Comparison of ENCODE assay signal across 19 cellular contexts in the genomic region with DNA sequence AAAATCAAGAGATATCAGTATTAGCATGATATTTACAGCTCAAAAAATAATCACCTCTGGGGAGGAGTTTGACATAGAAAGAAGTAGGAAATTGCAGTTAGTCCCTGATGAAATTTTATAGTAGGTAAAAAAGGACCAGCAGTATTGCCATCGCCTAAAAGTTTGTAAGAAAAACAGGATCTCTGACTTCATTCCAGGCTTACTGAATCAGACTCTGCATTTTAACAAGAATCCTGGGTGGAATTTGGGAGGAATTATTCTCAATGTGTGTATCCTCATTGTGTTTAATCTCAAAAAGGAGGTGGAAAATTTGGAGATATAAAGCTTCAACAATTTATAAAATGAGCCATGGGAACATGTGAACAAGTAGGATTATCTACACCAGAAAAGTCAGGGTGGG. TPM values are rescaled to one million over a fixed set of nuclear protein-coding genes. Genes with fewer than 3 reads are reported as not detected.
DNase-seq lines count a peak whose midpoint lies in the region; ATAC-seq and TF ChIP-seq lines count a peak whose summit lies in the region.
"Had no signal": no experiment of that assay in that cellular context is flagged by ENCODE, and none has a peak within 500 bp of the region (broad histone marks: within the 10 kb centered on the region; RNA-seq: fewer than 3 reads in every experiment).

No MANE protein-coding gene starts in this region.

- H3K27me3 Mint-ChIP-seq in HFFc6 (ENCODE audit: insufficient read depth) (no peaks in the 10 kb centered on the region), immature natural killer cell (ENCODE audit: low read depth in 3 of 3) (peaks cover 0 to 4% (median 0%) of the 10 kb centered on the region in 3 donors)
- H3K27me3 Mint-ChIP-seq: CD8-positive, alpha-beta memory T cell had no signal

- peak overlapping the region; percentile 78 for H3K27ac Mint-ChIP-seq in HFFc6
- peak overlapping the region in 5 of 6 donors; percentile 29 to 81 (median 46) for H3K27ac Mint-ChIP-seq in immature natural killer cell
- H3K27ac Mint-ChIP-seq: H9 had no signal

- H3K4me1 Mint-ChIP-seq in HFFc6 (ENCODE audit: low read depth) (peaks cover 70% of the 10 kb centered on the region), immature natural killer cell (peaks cover 16 to 40% of the 10 kb centered on the region in 2 donors)

- ATAC-seq in HG02588 (IDR thresholded peaks at IDR 0.05; ENCODE audit: unreplicated experiment) (no peak), GM21737 (IDR thresholded peaks at IDR 0.05; ENCODE audit: unreplicated experiment) (no peak), GM21717 (IDR thresholded peaks at IDR 0.05; ENCODE audit: unreplicated experiment) (no peak)
- ATAC-seq: HepG2 had no signal

- TF ChIP-seq CTCF in AG10803 (conservative IDR thresholded peaks at IDR 0.05; ENCODE audit: low read length) (no peak), HFFc6 (IDR thresholded peaks at IDR 0.05) (no peak)

- H3K4me3 ChIP-seq in AG10803 (ENCODE audit: low read length): no peak overlapping the region
- H3K4me3 ChIP-seq: BLaER1 treated with 17β-estradiol and CSF1 and Interleukin-3, amounts not matched to agents 10 nM and 100 nM had no signal

- H3K4me3 Mint-ChIP-seq in HFFc6 (peak overlapping the region; percentile 67), immature natural killer cell (no peak overlapping the region)
- H3K4me3 Mint-ChIP-seq: CD8-positive, alpha-beta memory T cell; H9 had no signal

- H3K9me3 Mint-ChIP-seq in HFFc6 (peaks cover 8% of the 10 kb centered on the region), immature natural killer cell (no peaks in the 10 kb centered on the region)

- peak; percentile 60 for DNase-seq in AG10803 (ENCODE audit: low read depth)
- peak; percentile 25 for DNase-seq in HFFc6
- peak; percentile 28 for DNase-seq in dedifferentiated amniotic fluid mesenchymal stem cell (ENCODE audit: extremely low spot score)
- DNase-seq in immature natural killer cell: no peak
- DNase-seq in HPDE6-E6E7 (ENCODE audit: extremely low spot score): no peak
- DNase-seq: CD8-positive, alpha-beta memory T cell; H9; KG1; NCI-H1694 treated with DMSO at 0.1 percent for 48 hours; NCI-H2227 treated with DMSO at 0.1 percent for 48 hours; NCI-H510A treated with DMSO at 0.1 percent for 48 hours; NCI-H774; SHP77; SK-N-SH had no signal

- peaks cover 8% of the 10 kb centered on the region for H3K36me3 Mint-ChIP-seq in HFFc6 (ENCODE audit: low read depth)
- H3K36me3 Mint-ChIP-seq in immature natural killer cell: peaks cover 24 to 31% (median 27%) of the 10 kb centered on the region in 3 donors

RNA-seq across cellular contexts. Expression of a gene that starts 31.2 kb away (rescaled TPM):
- 100 to 1,000 TPM in 4 of 6 experiments, 10 to 100 TPM in 2; 91.6 to 154 (median 138) TPM for total RNA-seq in HFFc6 (2021; fragmentation: NEBNext Ultra II Directional; extraction: Animal tissue kit (Norgen Biotek cat#: 25700))
- 100 to 1,000 TPM in 1 of 3 donors, 10 to 100 TPM in 2; 79.4 to 121 (median 99.4) TPM for polyA plus RNA-seq in immature natural killer cell

Comparison
In these comparisons a context has a peak if more than half of its experiments do, and no peak if none do; other contexts are left out.
1. DNase-seq: peak in AG10803 (single experiment), HFFc6 (single experiment) and dedifferentiated amniotic fluid mesenchymal stem cell (single experiment); none in immature natural killer cell (0 of 3) and HPDE6-E6E7 (single experiment).